ENCODE assay signal across 27 cellular contexts in genomic region chr1:57464756-57465155, GRCh38. TPM values are rescaled to one million over a fixed set of nuclear protein-coding genes. Genes with fewer than 3 reads are reported as not detected.
A peak's percentile ranks its signal among the peaks of the same experiment; 100 is the strongest.
DNase-seq lines count a peak whose midpoint lies in the region; ATAC-seq and TF ChIP-seq lines count a peak whose summit lies in the region.
"Had no signal": no experiment of that assay in that cellular context is flagged by ENCODE, and none has a peak within 500 bp of the region (broad histone marks: within the 10 kb centered on the region; RNA-seq: fewer than 3 reads in every experiment).

No MANE protein-coding gene starts in this region.

- H3K4me1 Mint-ChIP-seq in Calu3 (ENCODE audit: low read depth, unreplicated experiment): no peaks in the 10 kb centered on the region
- H3K4me1 Mint-ChIP-seq: activated CD4-positive, alpha-beta T cell treated with anti-CD3 and anti-CD28 coated beads, Interleukin-2, amount 10 ng/mL, durations not matched to agents 24 days and 14 days; CD14-positive monocyte had no signal

- ATAC-seq in left colon (peak; percentile 26), GM18520 (IDR thresholded peaks at IDR 0.05; ENCODE audit: unreplicated experiment) (no peak), HG02852 (IDR thresholded peaks at IDR 0.05; ENCODE audit: unreplicated experiment) (no peak)
- ATAC-seq: gastrocnemius medialis, left lung, PC-3, psoas muscle had no signal

- peaks cover 5% of the 10 kb centered on the region for H3K9me3 Mint-ChIP-seq in Calu3 (ENCODE audit: low read depth, unreplicated experiment)
- H3K9me3 Mint-ChIP-seq: activated CD4-positive, alpha-beta T cell treated with anti-CD3 and anti-CD28 coated beads, Interleukin-2, amount 10 ng/mL, durations not matched to agents 24 days and 14 days; activated T-cell treated with anti-CD3 and anti-CD28 coated beads, Interleukin-2, amount 50 U/mL, for 24 hours; endodermal cell had no signal

- H3K27ac Mint-ChIP-seq in Calu3 (ENCODE audit: unreplicated experiment): no peak overlapping the region
- H3K27ac Mint-ChIP-seq: activated CD4-positive, alpha-beta T cell treated with anti-CD3 and anti-CD28 coated beads, Interleukin-2, amount 10 ng/mL, durations not matched to agents 24 days and 14 days; activated T-cell treated with anti-CD3 and anti-CD28 coated beads, Interleukin-2, amount 50 U/mL, for 24 hours; endodermal cell had no signal

- no peak overlapping the region for H3K4me3 Mint-ChIP-seq in Calu3 (ENCODE audit: low read depth, unreplicated experiment)
- H3K4me3 Mint-ChIP-seq: activated CD4-positive, alpha-beta T cell treated with anti-CD3 and anti-CD28 coated beads, Interleukin-2, amount 10 ng/mL, durations not matched to agents 24 days and 14 days; activated T-cell treated with anti-CD3 and anti-CD28 coated beads, Interleukin-2, amount 50 U/mL, for 24 hours; CD14-positive monocyte; endodermal cell had no signal

- no peaks in the 10 kb centered on the region for H3K27me3 Mint-ChIP-seq in Calu3 (ENCODE audit: unreplicated experiment)
- H3K27me3 Mint-ChIP-seq: activated CD4-positive, alpha-beta T cell treated with anti-CD3 and anti-CD28 coated beads, Interleukin-2, amount 10 ng/mL, durations not matched to agents 24 days and 14 days had no signal

- peak; percentile 13 for DNase-seq in COLO829 (ENCODE audit: low spot score)
- peak; percentile 50 for DNase-seq in DMS53 treated with DMSO at 0.1 percent for 48 hours (lab: John Stamatoyannopoulos, UW; ENCODE audit: unreplicated experiment)
- DNase-seq in NCI-H748 treated with DMSO at 0.1 percent for 48 hours (lab: John Stamatoyannopoulos, UW): peak; percentile 81
- DNase-seq in left colon: no peak
- no peak for DNase-seq in Calu3
- DNase-seq: activated CD4-positive, alpha-beta T cell treated with anti-CD3 and anti-CD28 coated beads, Interleukin-2, amount 10 ng/mL, durations not matched to agents 24 days and 14 days; activated gamma-delta T cell; activated T-cell treated with anti-CD3 and anti-CD28 coated beads, Interleukin-2, amount 50 U/mL, for 24 hours; cortex of kidney; endodermal cell; gastrocnemius medialis; GDM1; HCEC 1CT; left lung; MM.1S; NCI-H1436; PC-3; psoas muscle; stimulated activated CD4-positive, alpha-beta T cell treated with anti-CD3 and anti-CD28 coated beads, Interleukin-15, amount 100 ng/mL, for 24 hours; stimulated activated naive CD4-positive, alpha-beta T cell; testis had no signal

- no peaks in the 10 kb centered on the region for H3K36me3 Mint-ChIP-seq in Calu3 (ENCODE audit: insufficient read depth, unreplicated experiment)
- H3K36me3 Mint-ChIP-seq: CD14-positive monocyte had no signal

- CTCF ChIA-PET in Calu3 (lab: Charles Lee): no interaction called here

- no TSS peak for BruUV-seq in Calu3 (replicated peaks; lab: Mats Ljungman, UMichigan)

- no peak for TF ChIP-seq CTCF in Calu3 (IDR thresholded peaks at IDR 0.05; ENCODE audit: unreplicated experiment)

- intact Hi-C loops in left colon (cut with DNase I, micrococcal nuclease) (no loop called here), Calu3 (cut with micrococcal nuclease; ENCODE audit: unreplicated experiment) (no loop called here)

RNA-seq across cellular contexts. Expression of gene DAB1, which starts 40.9 kb away (rescaled TPM):
- total RNA-seq in left colon: 1 to 10 TPM in 1 of 2 donors, under 1 TPM in 1; 0.64 to 2.2 TPM
- not detected in 2 replicates for total RNA-seq in Calu3 (2022)
- total RNA-seq: activated CD4-positive, alpha-beta T cell treated with anti-CD3 and anti-CD28 coated beads, Interleukin-2, amount 10 ng/mL, durations not matched to agents 24 days and 14 days; activated CD8-positive, alpha-beta memory T cell treated with anti-CD3 and anti-CD28 coated beads for 36 hours; HT1080; myocyte; PC-3 had no signal

Comparison
In these comparisons a context has a peak if more than half of its experiments do, and no peak if none do; other contexts are left out.
1. DNase-seq: peak in COLO829 (single experiment), DMS53 treated with DMSO at 0.1 percent for 48 hours (single experiment) and NCI-H748 treated with DMSO at 0.1 percent for 48 hours (single experiment); none in left colon (0 of 2) and Calu3 (single experiment).